ENCODE assay signal across 8 cellular contexts in genomic region chr11:65651589-65652510, GRCh38. TPM values are rescaled to one million over a fixed set of nuclear protein-coding genes. Genes with fewer than 3 reads are reported as not detected.
DNase-seq lines count a peak whose midpoint lies in the region; ATAC-seq and TF ChIP-seq lines count a peak whose summit lies in the region.

No MANE protein-coding gene starts in this region.

- peak overlapping the region; percentile 72 for H3K9ac ChIP-seq in OCI-LY1 (ENCODE audit: low read length)

- H3K4me2 ChIP-seq in OCI-LY1 (ENCODE audit: low read length): peak overlapping the region; percentile 79

- H4K20me1 ChIP-seq in OCI-LY1 (ENCODE audit: insufficient read depth, low read length): no peaks in the 10 kb centered on the region

- H3K36me3 ChIP-seq in OCI-LY1 (ENCODE audit: insufficient read depth, low read length): peaks cover 65% of the 10 kb centered on the region
- peaks cover 0 to 35% of the 10 kb centered on the region in 2 donors for H3K36me3 ChIP-seq in vagina

- H3F3A ChIP-seq in OCI-LY1 (ENCODE audit: insufficient read depth, low read length): 0 out of 2 replicates have a peak, but pooled peaks cover 7% of the 10 kb centered on the region

- no peaks in the 10 kb centered on the region for H3K27me3 ChIP-seq in OCI-LY1 (ENCODE audit: insufficient read depth, low read length)
- no peaks in the 10 kb centered on the region for H3K27me3 ChIP-seq in vagina

- intact Hi-C loops in dendritic cell treated with granulocyte-macrophage colony-stimulating factor and Interleukin-4, amounts not matched to agents 40 ng/mL and 50 ng/mL, for 4 days (cut with micrococcal nuclease): loop anchor here (1.0 to 2.0 kb wide), 2 partner anchors 12 to 37 kb away; partner anchors contain the start of genes MAP3K11 and PCNX3
- intact Hi-C loops in vagina (cut with DNase I): no loop called here

- H3K27ac Mint-ChIP-seq in dendritic cell treated with granulocyte-macrophage colony-stimulating factor and Interleukin-4, amounts not matched to agents 40 ng/mL and 50 ng/mL, for 4 days: peak overlapping the region; percentile 96
- peak overlapping the region; percentile 96 for H3K27ac Mint-ChIP-seq in mesothelial cell of epicardium

- no peak for TF ChIP-seq POLR2A in vagina (IDR thresholded peaks at IDR 0.05)

- H2AFZ ChIP-seq in OCI-LY1 (ENCODE audit: low read length): no peak overlapping the region

- no peak for ATAC-seq in HG02981 (IDR thresholded peaks at IDR 0.05; ENCODE audit: unreplicated experiment)
- no peak for ATAC-seq in GM21381 (IDR thresholded peaks at IDR 0.05; ENCODE audit: unreplicated experiment)

- peak; percentile 14 for DNase-seq in SIG-M5 treated with dmso at 0.1 percent for 504 hours (lab: John Stamatoyannopoulos, UW; ENCODE audit: unreplicated experiment)
- DNase-seq in SIG-M5 (lab: John Stamatoyannopoulos, UW): no peak
- peak in 1 of 2 experiments; percentile 18 for DNase-seq in mesothelial cell of epicardium (ENCODE audit: low spot score in 2 of 2, unreplicated experiment in 2 of 2)
- no peak for DNase-seq in vagina (ENCODE audit: extremely low spot score in 2 of 2)

- peaks cover 85% of the 10 kb centered on the region for H3K4me1 Mint-ChIP-seq in dendritic cell treated with granulocyte-macrophage colony-stimulating factor and Interleukin-4, amounts not matched to agents 40 ng/mL and 50 ng/mL, for 4 days (ENCODE audit: low read depth)
- H3K4me1 Mint-ChIP-seq in mesothelial cell of epicardium: peaks cover 41% of the 10 kb centered on the region

- peak overlapping the region; percentile 80 for H3K27ac ChIP-seq in OCI-LY1 (ENCODE audit: low read depth, low read length, poor library complexity, severe bottlenecking)
- peak overlapping the region; percentile 97 for H3K27ac ChIP-seq in vagina

- H3K9me2 ChIP-seq in OCI-LY1 (ENCODE audit: low read depth, low read length): no peaks in the 10 kb centered on the region

- TF ChIP-seq CTCF in OCI-LY1 (IDR thresholded peaks at IDR 0.05; ENCODE audit: low read length) (no peak), mesothelial cell of epicardium (IDR thresholded peaks at IDR 0.05; ENCODE audit: unreplicated experiment) (no peak), vagina (IDR thresholded peaks at IDR 0.05) (no peak)

- H3K9me3 ChIP-seq in OCI-LY1 (ENCODE audit: low read length) (no peaks in the 10 kb centered on the region), vagina (no peaks in the 10 kb centered on the region)

- no peaks in the 10 kb centered on the region for H3K27me3 Mint-ChIP-seq in dendritic cell treated with granulocyte-macrophage colony-stimulating factor and Interleukin-4, amounts not matched to agents 40 ng/mL and 50 ng/mL, for 4 days
- H3K27me3 Mint-ChIP-seq in mesothelial cell of epicardium (ENCODE audit: low read depth): peaks cover 1% of the 10 kb centered on the region

- H3K4me3 Mint-ChIP-seq in dendritic cell treated with granulocyte-macrophage colony-stimulating factor and Interleukin-4, amounts not matched to agents 40 ng/mL and 50 ng/mL, for 4 days: peak overlapping the region; percentile 81
- H3K4me3 Mint-ChIP-seq in mesothelial cell of epicardium: peak overlapping the region; percentile 57

- H3K4me3 ChIP-seq in OCI-LY1 (ENCODE audit: low read depth, low read length, poor library complexity, severe bottlenecking): peak overlapping the region; percentile 64
- H3K4me3 ChIP-seq in vagina: peak overlapping the region; percentile 51 to 70

- no peaks in the 10 kb centered on the region for H3K9me3 Mint-ChIP-seq in dendritic cell treated with granulocyte-macrophage colony-stimulating factor and Interleukin-4, amounts not matched to agents 40 ng/mL and 50 ng/mL, for 4 days
- no peaks in the 10 kb centered on the region for H3K9me3 Mint-ChIP-seq in mesothelial cell of epicardium

- H3K4me1 ChIP-seq in OCI-LY1 (ENCODE audit: insufficient read depth, low read length, severe bottlenecking) (peaks cover 20% of the 10 kb centered on the region), vagina (peaks cover 50% of the 10 kb centered on the region)

- H3K36me3 Mint-ChIP-seq in dendritic cell treated with granulocyte-macrophage colony-stimulating factor and Interleukin-4, amounts not matched to agents 40 ng/mL and 50 ng/mL, for 4 days (ENCODE audit: low read depth): peaks cover 97% of the 10 kb centered on the region
- peaks cover 18% of the 10 kb centered on the region for H3K36me3 Mint-ChIP-seq in mesothelial cell of epicardium

- H3K79me2 ChIP-seq in OCI-LY1 (ENCODE audit: insufficient read depth, low read length): no peaks in the 10 kb centered on the region

RNA-seq across cellular contexts. Expression of gene RELA, which starts 10.9 kb away (rescaled TPM):
- total RNA-seq in mesothelial cell of epicardium (95.6 to 98.8 TPM (median 96.8 TPM) in 3 replicates), vagina (59.2 TPM)

RNA-seq across cellular contexts. Expression of gene SIPA1, which starts 13.9 kb away (rescaled TPM):
- total RNA-seq in mesothelial cell of epicardium: 37.1 to 42.9 TPM (median 37.5 TPM) in 3 replicates
- total RNA-seq in vagina: 63.3 TPM

RNA-seq across cellular contexts. Expression of gene PCNX3, which starts 36.3 kb away (rescaled TPM):
- total RNA-seq in mesothelial cell of epicardium: 59.0 to 61.8 TPM (median 61.3 TPM) in 3 replicates
- total RNA-seq in vagina: 24.8 TPM

RNA-seq across cellular contexts. Expression of gene MAP3K11, which starts 37.8 kb away (rescaled TPM):
- 46.8 to 52.0 TPM (median 47.5 TPM) in 3 replicates for total RNA-seq in mesothelial cell of epicardium
- total RNA-seq in vagina: 38.1 TPM

RNA-seq across cellular contexts. Expression of gene KCNK7, which starts 56.2 kb away (rescaled TPM):
- total RNA-seq in mesothelial cell of epicardium: 0.95 to 2.4 TPM (median 1.7 TPM) in 3 replicates
- total RNA-seq in vagina: 12.0 TPM
